In genomic region chr17:64974750-64975317, GRCh38 we compare ENCODE assay signal across 1 cellular context.
TF ChIP-seq lines count a peak whose summit lies in the region.

No MANE protein-coding gene starts in this region.

TF ChIP-seq in HEK293, 187 proteins besides CTCF, POLR2A, EP300 and RAD21 (continued from another document):
- TF ChIP-seq ZBTB6 (tag by site-specific recombination; IDR thresholded peaks at IDR 0.05): no peak
- no peak for TF ChIP-seq KLF16 (tag by site-specific recombination; IDR thresholded peaks at IDR 0.05)
- TF ChIP-seq ZNF639 (tag by site-specific recombination; IDR thresholded peaks at IDR 0.05): 0 out of 2 replicates have a peak, but pooled peaks have one; percentile 29
- TF ChIP-seq ZNF138 (tag by site-specific recombination; IDR thresholded peaks at IDR 0.05; ENCODE audit: borderline replicate concordance): no peak
- TF ChIP-seq GLIS1 (tag by site-specific recombination; IDR thresholded peaks at IDR 0.05): no peak
- TF ChIP-seq ZIC2 (tag by site-specific recombination; IDR thresholded peaks at IDR 0.05): peak; percentile 46; the same call in 1 of the 2 replicates
- no peak for TF ChIP-seq ZNF600 (tag by site-specific recombination; IDR thresholded peaks at IDR 0.05)
- no peak for TF ChIP-seq KLF9 (tag by site-specific recombination; IDR thresholded peaks at IDR 0.05; ENCODE audit: low read depth)
- TF ChIP-seq ZNF777 (tag by site-specific recombination; IDR thresholded peaks at IDR 0.05; ENCODE audit: borderline replicate concordance): no peak
- no peak; the same call in 1 of the 2 replicates for TF ChIP-seq MYNN (tag by site-specific recombination; IDR thresholded peaks at IDR 0.05; ENCODE audit: borderline replicate concordance)
- TF ChIP-seq ZNF416 (tag by site-specific recombination; IDR thresholded peaks at IDR 0.05): no peak
- TF ChIP-seq ZNF837 (tag by site-specific recombination; IDR thresholded peaks at IDR 0.05): no peak
- no peak for TF ChIP-seq ZNF394 (tag by site-specific recombination; IDR thresholded peaks at IDR 0.05; ENCODE audit: borderline replicate concordance)
- no peak for TF ChIP-seq ZNF2 (tag by site-specific recombination; IDR thresholded peaks at IDR 0.05)
- TF ChIP-seq EGR2 (tag by site-specific recombination; IDR thresholded peaks at IDR 0.05; ENCODE audit: low read depth): no peak
- no peak for TF ChIP-seq ZNF324 (tag by site-specific recombination; IDR thresholded peaks at IDR 0.05)
- peak; percentile 75 for TF ChIP-seq ZNF501 (tag by site-specific recombination; IDR thresholded peaks at IDR 0.05)
- TF ChIP-seq ZNF558 (tag by site-specific recombination; IDR thresholded peaks at IDR 0.05): no peak
- TF ChIP-seq ZNF449 (tag by site-specific recombination; IDR thresholded peaks at IDR 0.05): peak; percentile 91
- no peak for TF ChIP-seq ZNF791 (tag by site-specific recombination; IDR thresholded peaks at IDR 0.05)
- TF ChIP-seq ZNF112 (tag by site-specific recombination; IDR thresholded peaks at IDR 0.05): no peak
- no peak for TF ChIP-seq ZNF223 (tag by site-specific recombination; IDR thresholded peaks at IDR 0.05)
- no peak for TF ChIP-seq PATZ1 (tag by site-specific recombination; IDR thresholded peaks at IDR 0.05)
- no peak for TF ChIP-seq ZNF664 (tag by site-specific recombination; IDR thresholded peaks at IDR 0.05)
- TF ChIP-seq YY1 (tag by site-specific recombination; IDR thresholded peaks at IDR 0.05): no peak
- TF ChIP-seq PRDM10 (tag by site-specific recombination; IDR thresholded peaks at IDR 0.05): peak; percentile 11; the same call in 1 of the 2 replicates
- no peak for TF ChIP-seq ZSCAN16 (tag by site-specific recombination; IDR thresholded peaks at IDR 0.05)
- peak; percentile 26 for TF ChIP-seq ZNF335 (tag by site-specific recombination; conservative IDR thresholded peaks at IDR 0.05)
- no peak for TF ChIP-seq ZNF521 (tag by site-specific recombination; IDR thresholded peaks at IDR 0.05)
- TF ChIP-seq ZNF549 (tag by site-specific recombination; IDR thresholded peaks at IDR 0.05): no peak
- TF ChIP-seq ZFP3 (tag by site-specific recombination; IDR thresholded peaks at IDR 0.05; ENCODE audit: low read depth): no peak
- TF ChIP-seq ZSCAN23 (tag by site-specific recombination; IDR thresholded peaks at IDR 0.05): no peak
- TF ChIP-seq ZNF514 (tag by site-specific recombination; IDR thresholded peaks at IDR 0.05): no peak
- TF ChIP-seq GLI2 (tag by site-specific recombination; IDR thresholded peaks at IDR 0.05; ENCODE audit: borderline replicate concordance, low read depth): no peak
- TF ChIP-seq ZBTB21 (tag by site-specific recombination; IDR thresholded peaks at IDR 0.05): no peak
- peak; percentile 65; the same call in 1 of the 2 replicates for TF ChIP-seq ZBTB48 (tag by site-specific recombination; IDR thresholded peaks at IDR 0.05)
- TF ChIP-seq ZBTB49 (tag by site-specific recombination; IDR thresholded peaks at IDR 0.05; ENCODE audit: low read depth): no peak
- TF ChIP-seq ZNF701 (tag by site-specific recombination; IDR thresholded peaks at IDR 0.05): no peak
- TF ChIP-seq ZNF146 (tag by site-specific recombination; IDR thresholded peaks at IDR 0.05): no peak
- TF ChIP-seq ZNF580 (tag by site-specific recombination; IDR thresholded peaks at IDR 0.05): no peak
- no peak for TF ChIP-seq ZNF184 (tag by site-specific recombination; IDR thresholded peaks at IDR 0.05)
- no peak for TF ChIP-seq ZNF26 (tag by site-specific recombination; IDR thresholded peaks at IDR 0.05)
- peak; percentile 77; the same call in 1 of the 2 replicates for TF ChIP-seq ZFP37 (tag by site-specific recombination; IDR thresholded peaks at IDR 0.05)
- no peak for TF ChIP-seq ZNF571 (tag by site-specific recombination; IDR thresholded peaks at IDR 0.05)
- TF ChIP-seq AEBP2 (tag by site-specific recombination; IDR thresholded peaks at IDR 0.05; ENCODE audit: borderline replicate concordance): no peak
